In genomic region chr6:165664553-165665383, GRCh38 we compare ENCODE assay signal across 13 cellular contexts. TPM values are rescaled to one million over a fixed set of nuclear protein-coding genes. Genes with fewer than 3 reads are reported as not detected.
DNase-seq lines count a peak whose midpoint lies in the region; ATAC-seq and TF ChIP-seq lines count a peak whose summit lies in the region.
"Had no signal": no experiment of that assay in that cellular context is flagged by ENCODE, and none has a peak within 500 bp of the region (broad histone marks: within the 10 kb centered on the region; RNA-seq: fewer than 3 reads in every experiment).

No MANE protein-coding gene starts in this region.

- H3K4me3 ChIP-seq in HAP-1 (peak overlapping the region; percentile 45), iPS-15b (ENCODE audit: low read depth, low read length) (peak overlapping the region; percentile 39), gastrocnemius medialis (peak overlapping the region in 3 of 4 donors; percentile 62 to 63 (median 62))

- H3K9me3 ChIP-seq in HAP-1 (no peaks in the 10 kb centered on the region), iPS-15b (ENCODE audit: control insufficient read depth, insufficient read depth, low read length) (no peaks in the 10 kb centered on the region), gastrocnemius medialis (no peaks in the 10 kb centered on the region)

- TF ChIP-seq CTCF in WTC11 (IDR thresholded peaks at IDR 0.05) (no peak), gastrocnemius medialis (IDR thresholded peaks at IDR 0.05 in 4 of 5, conservative IDR thresholded peaks at IDR 0.05 in 1 of 5) (no peak)

- DNase-seq in HAP-1 (ENCODE audit: low spot score in 2 of 2) (no peak), WTC11 (ENCODE audit: low spot score) (no peak), gastrocnemius medialis (no peak), DMS79 (lab: John Stamatoyannopoulos, UW) (no peak), NCI-H146 treated with DMSO at 0.1 percent for 48 hours (lab: John Stamatoyannopoulos, UW; ENCODE audit: unreplicated experiment) (no peak)
- no peak for DNase-seq in activated T-helper 2 cell treated with anti-CD3 and anti-CD28 coated beads, Interferon-gamma antibody, Interleukin-2, Interleukin-4, amounts not matched to agents 10 μg/mL and 5 μg/mL and 100 μg/mL, durations not matched to agents 14 hours and 24 hours and 36 hours (ENCODE audit: low spot score)
- DNase-seq: activated CD4-positive, alpha-beta T cell treated with anti-CD3 and anti-CD28 coated beads for 4 hours; activated naive CD4-positive, alpha-beta T cell treated with anti-CD3 and anti-CD28 coated beads, Interleukin-2, amount 50 U/mL, for 16 hours; DMS79 treated with DMSO at 0.1 percent for 48 hours; left cardiac atrium; NCI-H2227 treated with DMSO at 0.1 percent for 48 hours had no signal

- in situ Hi-C loops in HAP-1 (cut with MboI; ENCODE audit: low sequenced_read_pairs): no loop called here
- in situ Hi-C loops in gastrocnemius medialis (cut with MboI; ENCODE audit: low sequenced_read_pairs in 4 of 4): no loop called here

- H3K27me3 Mint-ChIP-seq in WTC11 (ENCODE audit: low read depth): peaks cover 61% of the 10 kb centered on the region
- H3K27me3 Mint-ChIP-seq in activated T-helper 2 cell treated with anti-CD3 and anti-CD28 coated beads, Interferon-gamma antibody, Interleukin-2, Interleukin-4, amounts not matched to agents 10 μg/mL and 5 μg/mL and 100 μg/mL, durations not matched to agents 14 hours and 24 hours and 36 hours (ENCODE audit: low read depth): peaks cover 49% of the 10 kb centered on the region

- no peak overlapping the region for H3K27ac Mint-ChIP-seq in WTC11
- no peak overlapping the region for H3K27ac Mint-ChIP-seq in activated T-helper 2 cell treated with anti-CD3 and anti-CD28 coated beads, Interferon-gamma antibody, Interleukin-2, Interleukin-4, amounts not matched to agents 10 μg/mL and 5 μg/mL and 100 μg/mL, durations not matched to agents 14 hours and 24 hours and 36 hours

- POLR2A ChIA-PET in WTC11 (lab: Charles Lee): no interaction called here

- no peaks in the 10 kb centered on the region for H3K9me3 Mint-ChIP-seq in WTC11
- no peaks in the 10 kb centered on the region for H3K9me3 Mint-ChIP-seq in activated T-helper 2 cell treated with anti-CD3 and anti-CD28 coated beads, Interferon-gamma antibody, Interleukin-2, Interleukin-4, amounts not matched to agents 10 μg/mL and 5 μg/mL and 100 μg/mL, durations not matched to agents 14 hours and 24 hours and 36 hours

- no peak for ATAC-seq in WTC11
- no peak for ATAC-seq in gastrocnemius medialis
- no peak for ATAC-seq in HG03439 (IDR thresholded peaks at IDR 0.05; ENCODE audit: unreplicated experiment)

- no peak overlapping the region for H3K9ac ChIP-seq in iPS-15b (ENCODE audit: low read depth, low read length)

- H3K4me1 Mint-ChIP-seq in WTC11: peaks cover 46% of the 10 kb centered on the region
- H3K4me1 Mint-ChIP-seq in activated T-helper 2 cell treated with anti-CD3 and anti-CD28 coated beads, Interferon-gamma antibody, Interleukin-2, Interleukin-4, amounts not matched to agents 10 μg/mL and 5 μg/mL and 100 μg/mL, durations not matched to agents 14 hours and 24 hours and 36 hours (ENCODE audit: low read depth): peaks cover 5% of the 10 kb centered on the region

- peaks cover 18% of the 10 kb centered on the region for H3K27me3 ChIP-seq in HAP-1 (ENCODE audit: low read depth)
- H3K27me3 ChIP-seq in iPS-15b (ENCODE audit: control insufficient read depth, insufficient read depth, low read length): peaks cover 61% of the 10 kb centered on the region
- peaks cover 43 to 64% (median 62%) of the 10 kb centered on the region in 3 donors for H3K27me3 ChIP-seq in gastrocnemius medialis

- intact Hi-C loops in gastrocnemius medialis (cut with DNase I; ENCODE audit: low total_unique reads): loop anchor here (5.0 kb wide), 1 partner anchor 222 kb away; no protein-coding TSS in a partner anchor
- intact Hi-C loops in activated T-helper 2 cell treated with anti-CD3 and anti-CD28 coated beads, Interferon-gamma antibody, Interleukin-2, Interleukin-4, amounts not matched to agents 10 μg/mL and 5 μg/mL and 100 μg/mL, durations not matched to agents 14 hours and 24 hours and 36 hours (cut with micrococcal nuclease): loop anchor here (5.0 kb wide), 3 partner anchors 188 to 503 kb away; partner anchors contain the start of gene TBXT

- CTCF ChIA-PET in WTC11 (lab: Charles Lee): interaction anchor here (2.1 kb wide), 1 partner anchor 224 kb away, joined by 9 read pairs; no protein-coding TSS in a partner anchor

- H3K4me1 ChIP-seq in HAP-1 (peaks cover 24% of the 10 kb centered on the region), iPS-15b (ENCODE audit: control insufficient read depth, insufficient read depth, low read length) (peaks cover 8% of the 10 kb centered on the region), gastrocnemius medialis (peaks cover 17 to 31% of the 10 kb centered on the region in 2 donors)

- H3K36me3 Mint-ChIP-seq in WTC11: no peaks in the 10 kb centered on the region
- no peaks in the 10 kb centered on the region for H3K36me3 Mint-ChIP-seq in activated T-helper 2 cell treated with anti-CD3 and anti-CD28 coated beads, Interferon-gamma antibody, Interleukin-2, Interleukin-4, amounts not matched to agents 10 μg/mL and 5 μg/mL and 100 μg/mL, durations not matched to agents 14 hours and 24 hours and 36 hours (ENCODE audit: low read depth)

- no peak overlapping the region for H3K27ac ChIP-seq in gastrocnemius medialis

- peak overlapping the region; percentile 85 for H3K4me3 Mint-ChIP-seq in WTC11
- no peak overlapping the region for H3K4me3 Mint-ChIP-seq in activated T-helper 2 cell treated with anti-CD3 and anti-CD28 coated beads, Interferon-gamma antibody, Interleukin-2, Interleukin-4, amounts not matched to agents 10 μg/mL and 5 μg/mL and 100 μg/mL, durations not matched to agents 14 hours and 24 hours and 36 hours (ENCODE audit: low read depth)

- TF ChIP-seq POLR2A in gastrocnemius medialis (IDR thresholded peaks at IDR 0.05): no peak

- H3K36me3 ChIP-seq in HAP-1 (replicated peaks) (no peaks in the 10 kb centered on the region), iPS-15b (ENCODE audit: control insufficient read depth, insufficient read depth, low read length) (no peaks in the 10 kb centered on the region), gastrocnemius medialis (no peaks in the 10 kb centered on the region)

TF ChIP-seq in WTC11, 78 proteins besides CTCF, POLR2A, EP300 and RAD21:
- no peak for TF ChIP-seq E2F4 (CRISPR knock-in tag; IDR thresholded peaks at IDR 0.05; ENCODE audit: borderline replicate concordance, low read depth)
- TF ChIP-seq MYBL2 (CRISPR knock-in tag; IDR thresholded peaks at IDR 0.05): no peak
- no peak for TF ChIP-seq ELF4 (CRISPR knock-in tag; IDR thresholded peaks at IDR 0.05; ENCODE audit: low read depth)
- peak; percentile 55; the same call in 1 of the 2 replicates for TF ChIP-seq PRDM15 (CRISPR knock-in tag; IDR thresholded peaks at IDR 0.05)

RNA-seq across cellular contexts. Expression of gene PDE10A, which starts 1.7 kb away (rescaled TPM):
- total RNA-seq in WTC11 (2021) (2.3 to 3.1 TPM (median 3.0 TPM) in 3 replicates), gastrocnemius medialis (1 to 10 TPM in 3 of 4 donors, under 1 TPM in 1; 0.24 to 1.5 (median 1.2) TPM)
- total RNA-seq in activated T-helper 2 cell treated with anti-CD3 and anti-CD28 coated beads, Interferon-gamma antibody, Interleukin-2, Interleukin-4, amounts not matched to agents 10 μg/mL and 5 μg/mL and 100 μg/mL, durations not matched to agents 14 hours and 24 hours and 36 hours: 0.05 TPM in 1 of 2 replicates, not detected in the other
